19 cellular contexts compared by ENCODE assay signal in genomic region chr7:111788426-111788825, GRCh38.
DNase-seq lines count a peak whose midpoint lies in the region; ATAC-seq, FAIRE-seq and TF ChIP-seq lines count a peak whose summit lies in the region.
"Had no signal": no experiment of that assay in that cellular context is flagged by ENCODE, and none has a peak within 500 bp of the region (broad histone marks: within the 10 kb centered on the region; RNA-seq: fewer than 3 reads in every experiment).

No MANE protein-coding gene starts in this region.

- no peak for TF ChIP-seq CTCF in H1 (IDR thresholded peaks at IDR 0.05; ENCODE audit: control extremely low read depth in 1 of 3, insufficient read depth in 1 of 3, low read depth in 1 of 3, low read length in 3 of 3)

- H3K27ac ChIP-seq in H1 (ENCODE audit: low read depth, low read length) (no peak overlapping the region), neuronal stem cell (replicated peaks; ENCODE audit: low read length) (no peak overlapping the region)
- H3K27ac ChIP-seq: foreskin keratinocyte, prostate gland had no signal

- H3K79me1 ChIP-seq in H1 (ENCODE audit: low read depth, low read length) (no peaks in the 10 kb centered on the region), neuronal stem cell (ENCODE audit: low read depth, low read length) (no peaks in the 10 kb centered on the region)

- H2BK15ac ChIP-seq in H1 (ENCODE audit: low read length) (no peak overlapping the region), neuronal stem cell (ENCODE audit: low read length) (no peak overlapping the region)

- H2BK12ac ChIP-seq in H1 (ENCODE audit: low read depth, low read length) (no peak overlapping the region), neuronal stem cell (ENCODE audit: low read length) (no peak overlapping the region)

- H4K8ac ChIP-seq in H1 (ENCODE audit: extremely low read depth, insufficient read depth, low read length) (no peak overlapping the region), neuronal stem cell (ENCODE audit: low read depth, low read length) (no peak overlapping the region)

- 83% methylated on average over 6 of the region's 6 CpGs; no CpG with 5 or more reads in 1 of the 2 experiments for WGBS in H1 (ENCODE audit: extremely low coverage in 1 of 2, insufficient coverage in 1 of 2, insufficient read length in 1 of 2, insufficient replicate concordance in 2 of 2, low coverage in 1 of 2, low lambda C conversion rate in 2 of 2, missing lambda C conversion rate in 1 of 2), 2 experiments
- no CpG with 5 or more reads among the region's 6 CpGs for WGBS in neuronal stem cell (ENCODE audit: extremely low coverage in 2 of 2, insufficient read length in 2 of 2, insufficient replicate concordance in 1 of 2), 2 donors

- H2BK20ac ChIP-seq in H1 (ENCODE audit: low read length): no peak overlapping the region

- TF ChIP-seq POLR2A in H1 (IDR thresholded peaks at IDR 0.05; ENCODE audit: control extremely low read depth in 1 of 2, low read depth in 2 of 2, low read length in 2 of 2): no peak

- no peak overlapping the region for H3K4ac ChIP-seq in H1 (replicated peaks; ENCODE audit: insufficient read length, low read depth, low read length)
- H3K4ac ChIP-seq in neuronal stem cell (ENCODE audit: low read length): no peak overlapping the region

- H4K91ac ChIP-seq in H1 (replicated peaks; ENCODE audit: insufficient read length, low read length) (no peak overlapping the region), neuronal stem cell (ENCODE audit: low read depth, low read length, poor library complexity) (no peak overlapping the region)

- no peaks in the 10 kb centered on the region for H3K23me2 ChIP-seq in H1 (ENCODE audit: low read depth, low read length)

- no peak overlapping the region for H3K4me3 ChIP-seq in H1 (ENCODE audit: extremely low read depth in 1 of 4, insufficient read depth in 2 of 4, low read depth in 3 of 4, low read length in 4 of 4)
- H3K4me3 ChIP-seq in neuronal stem cell (ENCODE audit: low read length in 2 of 2): no peak overlapping the region
- H3K4me3 ChIP-seq: MG63, prostate gland had no signal

- FAIRE-seq in H1 (lab: Jason Lieb, UNC): peak; percentile 19
- FAIRE-seq: GM19239 had no signal

- no peak overlapping the region for H3K56ac ChIP-seq in H1 (replicated peaks; ENCODE audit: insufficient read length, low read depth, low read length)

- CTCF ChIA-PET in H1 (lab: Charles Lee; ENCODE audit: partially characterized antibody): interaction anchor here (0.6 to 2.0 kb wide), 4 partner anchors 25 to 65 kb away, joined by 3 to 11 read pairs (median 4); no protein-coding TSS in a partner anchor

- H3K23ac ChIP-seq in H1 (ENCODE audit: insufficient read length): no peak overlapping the region
- H3K23ac ChIP-seq in neuronal stem cell (ENCODE audit: low read depth, low read length, poor library complexity): no peak overlapping the region

- H4K5ac ChIP-seq in H1 (ENCODE audit: insufficient read length, low read depth, low read length): no peak overlapping the region

- no peak overlapping the region for H3K18ac ChIP-seq in H1 (ENCODE audit: extremely low read depth, low read length)
- H3K18ac ChIP-seq in neuronal stem cell (ENCODE audit: low read length): no peak overlapping the region

- TF ChIP-seq EP300 in H1 (IDR thresholded peaks at IDR 0.05; ENCODE audit: borderline replicate concordance in 1 of 2, low read depth in 2 of 2, low read length in 2 of 2): no peak

- no peak overlapping the region for H3K14ac ChIP-seq in H1 (ENCODE audit: insufficient read length)
- no peak overlapping the region for H3K14ac ChIP-seq in neuronal stem cell (ENCODE audit: low read length)

- H3K4me1 ChIP-seq in H1 (replicated peaks in 1 of 4; ENCODE audit: control insufficient read depth in 3 of 4, insufficient read depth in 4 of 4, low read length in 3 of 4) (peaks cover 0 to 10% (median 3%) of the 10 kb centered on the region in 4 experiments; a peak in 5 of 7 replicates), neuronal stem cell (ENCODE audit: control insufficient read depth in 2 of 2, insufficient read depth in 1 of 2, low read depth in 1 of 2, low read length in 2 of 2) (no peaks in the 10 kb centered on the region)
- H3K4me1 ChIP-seq: foreskin keratinocyte, prostate gland had no signal

- peaks cover 0 to 9% (median 0%) of the 10 kb centered on the region in 4 experiments; a peak in 2 of 8 replicates for H3K36me3 ChIP-seq in H1 (ENCODE audit: control insufficient read depth in 2 of 4, insufficient read depth in 4 of 4, low read length in 3 of 4)
- peaks cover 0 to 27% of the 10 kb centered on the region in 2 donors for H3K36me3 ChIP-seq in neuronal stem cell (replicated peaks in 1 of 2; ENCODE audit: control insufficient read depth in 2 of 2, insufficient read depth in 2 of 2, low read length in 2 of 2)
- H3K36me3 ChIP-seq: MG63, prostate gland had no signal

- no peaks in the 10 kb centered on the region for H3K9me3 ChIP-seq in H1 (ENCODE audit: insufficient read depth in 2 of 2, low read depth in 1 of 2, low read length in 1 of 2)
- H3K9me3 ChIP-seq in neuronal stem cell (replicated peaks in 1 of 2; ENCODE audit: control insufficient read depth in 2 of 2, insufficient read depth in 1 of 2, low read depth in 1 of 2, low read length in 2 of 2): no peaks in the 10 kb centered on the region
- H3K9me3 ChIP-seq: MG63, prostate gland had no signal

- H4K20me1 ChIP-seq in H1 (replicated peaks in 1 of 2; ENCODE audit: control insufficient read depth in 1 of 2, insufficient read depth in 2 of 2, low read length in 2 of 2): no peaks in the 10 kb centered on the region

- no peak for TF ChIP-seq RAD21 in H1 (IDR thresholded peaks at IDR 0.05 in 1 of 2, conservative IDR thresholded peaks at IDR 0.05 in 1 of 2; ENCODE audit: low read depth in 2 of 2, low read length in 2 of 2)

- no peaks in the 10 kb centered on the region for H3K79me2 ChIP-seq in H1 (ENCODE audit: control insufficient read depth in 1 of 2, insufficient read depth in 2 of 2, low read length in 2 of 2)

- H3K9ac ChIP-seq in H1 (replicated peaks in 1 of 4; ENCODE audit: extremely low read depth in 1 of 4, low read depth in 3 of 4, low read length in 3 of 4) (no peak overlapping the region), neuronal stem cell (ENCODE audit: low read depth, low read length, poor library complexity) (no peak overlapping the region)

- no peak overlapping the region for H2AFZ ChIP-seq in H1 (ENCODE audit: low read length)
- no peak overlapping the region for H2AFZ ChIP-seq in neuronal stem cell (ENCODE audit: low read length)

- peak in 2 of 3 experiments; percentile 14 to 68 for DNase-seq in NCI-H1417 (lab: John Stamatoyannopoulos, UW)
- DNase-seq in NCI-H1417 treated with DMSO at 0.1 percent for 48 hours (lab: John Stamatoyannopoulos, UW): no peak
- peak; percentile 57 for DNase-seq in NCI-H2227 (lab: John Stamatoyannopoulos, UW; ENCODE audit: unreplicated experiment)
- DNase-seq in H1 (ENCODE audit: low read depth in 1 of 2, low spot score in 2 of 2): no peak
- DNase-seq in neuronal stem cell (ENCODE audit: low spot score): peak; percentile 5
- no peak for DNase-seq in GM19238 (ENCODE audit: insufficient read length, low spot score)
- DNase-seq: 8988T; activated CD4-positive, alpha-beta T cell treated with anti-CD3 and anti-CD28 coated beads for 4 hours; activated naive CD4-positive, alpha-beta T cell treated with Interleukin-2 at 50 U/mL for 16 hours; C1 segment of cervical spinal cord; DMS79 treated with DMSO at 0.1 percent for 48 hours; foreskin keratinocyte; MG63; NCI-H345; stimulated activated naive CD8-positive, alpha-beta T cell treated with anti-CD3 and anti-CD28 coated beads, Interleukin-15, Interleukin-2, amounts not matched to agents 100 U/mL and 50 U/mL, for 24 hours had no signal

- ATAC-seq in HG02870 (IDR thresholded peaks at IDR 0.05; ENCODE audit: unreplicated experiment) (no peak), GM19023 (IDR thresholded peaks at IDR 0.05; ENCODE audit: unreplicated experiment) (no peak)
- ATAC-seq: foreskin keratinocyte; stimulated activated naive CD8-positive, alpha-beta T cell treated with anti-CD3 and anti-CD28 coated beads, Interleukin-15, Interleukin-2, amounts not matched to agents 100 U/mL and 50 U/mL, for 24 hours had no signal

- H2AK5ac ChIP-seq in H1 (ENCODE audit: low read depth, low read length): no peak overlapping the region
- H2AK5ac ChIP-seq in neuronal stem cell (ENCODE audit: low read depth, low read length): no peak overlapping the region

- POLR2A ChIA-PET in H1 (lab: Charles Lee; ENCODE audit: partially characterized antibody): no interaction called here

- H2BK120ac ChIP-seq in H1 (replicated peaks; ENCODE audit: low read depth, low read length) (no peak overlapping the region), neuronal stem cell (ENCODE audit: low read depth, low read length) (no peak overlapping the region)

- H3K27me3 ChIP-seq in H1 (replicated peaks in 1 of 4; ENCODE audit: control insufficient read depth in 3 of 4, extremely low read depth in 1 of 4, insufficient read depth in 3 of 4, low read length in 3 of 4) (no peaks in the 10 kb centered on the region), neuronal stem cell (ENCODE audit: control insufficient read depth in 3 of 3, insufficient read depth in 3 of 3, low read depth in 1 of 3, low read length in 3 of 3) (no peaks in the 10 kb centered on the region)
- H3K27me3 ChIP-seq: foreskin keratinocyte, MG63 had no signal

- H3K4me2 ChIP-seq in H1 (ENCODE audit: insufficient read depth in 1 of 2, low read depth in 2 of 2, low read length in 2 of 2) (no peak overlapping the region), neuronal stem cell (ENCODE audit: insufficient read depth, low read length, poor library complexity, severe bottlenecking) (no peak overlapping the region)

- H2BK5ac ChIP-seq in H1 (ENCODE audit: low read depth, low read length) (no peak overlapping the region), neuronal stem cell (ENCODE audit: low read length) (no peak overlapping the region)

TF ChIP-seq in H1, 55 proteins besides CTCF, POLR2A, EP300 and RAD21:
- TF ChIP-seq MAX (IDR thresholded peaks at IDR 0.05) (no peak), GTF2F1 (IDR thresholded peaks at IDR 0.05; ENCODE audit: borderline replicate concordance, low read depth, low read length) (no peak), KDM1A (IDR thresholded peaks at IDR 0.05; ENCODE audit: borderline replicate concordance, low read length) (no peak)

Comparison
In these comparisons a context has a peak if more than half of its experiments do, and no peak if none do; other contexts are left out.
1. DNase-seq: peak in NCI-H1417 (2 of 3), NCI-H2227 (single experiment) and neuronal stem cell (single experiment); none in NCI-H1417 treated with DMSO at 0.1 percent for 48 hours (single experiment), H1 (0 of 2) and GM19238 (single experiment).